In genomic region chr12:116924558-116925453, GRCh38 we compare ENCODE assay signal across 8 cellular contexts. TPM values are rescaled to one million over a fixed set of nuclear protein-coding genes. Genes with fewer than 3 reads are reported as not detected.
DNase-seq lines count a peak whose midpoint lies in the region; ATAC-seq, FAIRE-seq and TF ChIP-seq lines count a peak whose summit lies in the region.

No MANE protein-coding gene starts in this region.

- H3K36me3 Mint-ChIP-seq in activated CD8-positive, alpha-beta T cell treated with anti-CD3 and anti-CD28 coated beads for 36 hours (ENCODE audit: low read depth) = peaks cover 17% of the 10 kb centered on the region
- H3K36me3 Mint-ChIP-seq in CD14-positive monocyte = peaks cover 17 to 21% of the 10 kb centered on the region in 2 donors

- H3K27ac Mint-ChIP-seq in activated CD8-positive, alpha-beta T cell treated with anti-CD3 and anti-CD28 coated beads for 36 hours = peak overlapping the region; percentile 27
- peak overlapping the region in 1 of 7 donors; percentile 35 for H3K27ac Mint-ChIP-seq in CD14-positive monocyte

- CTCF ChIA-PET in activated CD8-positive, alpha-beta T cell treated with anti-CD3 and anti-CD28 coated beads for 36 hours (lab: Charles Lee) = interaction anchor here (0.8 to 1.6 kb wide), 3 partner anchors 10 to 34 kb away, joined by 3 to 4 read pairs (median 3); no protein-coding TSS in a partner anchor

- H2AFZ ChIP-seq in DND-41 (ENCODE audit: low read depth, low read length) = no peak overlapping the region

- H3K27ac ChIP-seq in DND-41 (ENCODE audit: low read length) = no peak overlapping the region
- H3K27ac ChIP-seq in foreskin keratinocyte = no peak overlapping the region

- no peak overlapping the region for H3K4me3 ChIP-seq in DND-41 (ENCODE audit: low read depth in 1 of 2, low read length in 2 of 2)
- no peak overlapping the region for H3K4me3 ChIP-seq in Jurkat, Clone E6-1 (ENCODE audit: low read length)

- POLR2A ChIA-PET in activated CD8-positive, alpha-beta T cell treated with anti-CD3 and anti-CD28 coated beads for 36 hours (lab: Charles Lee) = interaction anchor here (1.5 to 2.0 kb wide), 3 partner anchors 8 to 25 kb away, joined by 3 to 6 read pairs (median 5); no protein-coding TSS in a partner anchor

- no peaks in the 10 kb centered on the region for H3K9me3 Mint-ChIP-seq in activated CD8-positive, alpha-beta T cell treated with anti-CD3 and anti-CD28 coated beads for 36 hours
- peaks cover 0 to 2% (median 0%) of the 10 kb centered on the region in 7 donors for H3K9me3 Mint-ChIP-seq in CD14-positive monocyte

- intact Hi-C loops in activated CD8-positive, alpha-beta T cell treated with anti-CD3 and anti-CD28 coated beads for 36 hours (cut with micrococcal nuclease) = loop anchor here (10.0 kb wide), 2 partner anchors 190 to 210 kb away; partner anchors contain the start of genes RNFT2 and SPRING1
- intact Hi-C loops in CD14-positive monocyte (cut with micrococcal nuclease) = no loop called here

- H3K27me3 ChIP-seq in DND-41 (ENCODE audit: insufficient read depth, low read length, poor library complexity) (no peaks in the 10 kb centered on the region), foreskin keratinocyte (no peaks in the 10 kb centered on the region)

- H3K9ac ChIP-seq in DND-41 (ENCODE audit: low read depth, low read length) = no peak overlapping the region

- no peaks in the 10 kb centered on the region for H3K9me3 ChIP-seq in DND-41 (ENCODE audit: insufficient read depth, low read length, severe bottlenecking)

- no peak overlapping the region for H3K4me3 Mint-ChIP-seq in activated CD8-positive, alpha-beta T cell treated with anti-CD3 and anti-CD28 coated beads for 36 hours
- H3K4me3 Mint-ChIP-seq in CD14-positive monocyte = no peak overlapping the region

- H3K4me1 ChIP-seq in DND-41 (ENCODE audit: insufficient read depth, low read length) (peaks cover 35% of the 10 kb centered on the region), foreskin keratinocyte (peaks cover 12% of the 10 kb centered on the region)

- DNase-seq in DND-41 (peak; percentile 74), foreskin keratinocyte (peak; percentile 76 to 84), NCI-H748 treated with DMSO at 0.1 percent for 48 hours (lab: John Stamatoyannopoulos, UW) (no peak), CD14-positive monocyte (ENCODE audit: low spot score) (no peak), D721Med (ENCODE audit: insufficient read length, low spot score) (no peak)
- DNase-seq in Jurkat, Clone E6-1 (ENCODE audit: low read depth, low spot score) = peak; percentile 92
- DNase-seq in activated CD8-positive, alpha-beta T cell treated with anti-CD3 and anti-CD28 coated beads for 36 hours = peak; percentile 83

- H3K4me2 ChIP-seq in DND-41 (ENCODE audit: insufficient read depth, low read length) = peak overlapping the region; percentile 0; the same call in 1 of the 2 replicates

- no peaks in the 10 kb centered on the region for H3K27me3 Mint-ChIP-seq in activated CD8-positive, alpha-beta T cell treated with anti-CD3 and anti-CD28 coated beads for 36 hours
- no peaks in the 10 kb centered on the region for H3K27me3 Mint-ChIP-seq in CD14-positive monocyte (ENCODE audit: low read depth in 3 of 3)

- H3K4me1 Mint-ChIP-seq in activated CD8-positive, alpha-beta T cell treated with anti-CD3 and anti-CD28 coated beads for 36 hours (ENCODE audit: low read depth) = peaks cover 72% of the 10 kb centered on the region
- peaks cover 13% of the 10 kb centered on the region for H3K4me1 Mint-ChIP-seq in CD14-positive monocyte

- no peaks in the 10 kb centered on the region for H3K79me2 ChIP-seq in DND-41 (ENCODE audit: insufficient read depth, low read length)

- no peak for TF ChIP-seq CTCF in DND-41 (IDR thresholded peaks at IDR 0.05; ENCODE audit: borderline replicate concordance, extremely low read depth, low read length, poor library complexity, severe bottlenecking)
- TF ChIP-seq CTCF in activated CD8-positive, alpha-beta T cell treated with anti-CD3 and anti-CD28 coated beads for 36 hours (IDR thresholded peaks at IDR 0.05) = no peak
- TF ChIP-seq CTCF in foreskin keratinocyte (conservative IDR thresholded peaks at IDR 0.05) = no peak
- TF ChIP-seq CTCF in CD14-positive monocyte (IDR thresholded peaks at IDR 0.05) = no peak
- no peak for TF ChIP-seq CTCF in D721Med (IDR thresholded peaks at IDR 0.05; ENCODE audit: insufficient read depth, missing control alignments)

- no peak for FAIRE-seq in D721Med (lab: Jason Lieb, UNC)

- H3K36me3 ChIP-seq in DND-41 (ENCODE audit: insufficient read depth, low read length) = peaks cover 10% of the 10 kb centered on the region; the same call in 1 of the 2 replicates

- ATAC-seq in DND-41 (ENCODE audit: insufficient read depth, low read depth) = peak; percentile 99
- peak; percentile 73 for ATAC-seq in GM21737 (IDR thresholded peaks at IDR 0.05; ENCODE audit: unreplicated experiment)
- peak; percentile 74 for ATAC-seq in activated CD8-positive, alpha-beta T cell treated with anti-CD3 and anti-CD28 coated beads for 36 hours
- peak; percentile 95 for ATAC-seq in foreskin keratinocyte

- H4K20me1 ChIP-seq in DND-41 (ENCODE audit: insufficient read depth, low read length) = peaks cover 64% of the 10 kb centered on the region

RNA-seq across cellular contexts. Expression of gene FBXW8, which starts 14.1 kb away (rescaled TPM):
- 12.6 TPM for polyA plus RNA-seq in Jurkat, Clone E6-1 (2012; ENCODE audit: insufficient read depth, insufficient read length)
- 1 to 10 TPM; 7.0 to 8.5 TPM for total RNA-seq in activated CD8-positive, alpha-beta T cell treated with anti-CD3 and anti-CD28 coated beads for 36 hours
- total RNA-seq in foreskin keratinocyte = 6.6 and 8.5 TPM in 2 replicates
- polyA plus RNA-seq in foreskin keratinocyte (2.7 and 4.2 TPM in 2 replicates), CD14-positive monocyte (1 to 10 TPM; 2.0 to 2.7 TPM)

RNA-seq across cellular contexts. Expression of gene HRK, which starts 43.6 kb away (rescaled TPM):
- polyA plus RNA-seq in Jurkat, Clone E6-1 (2012; ENCODE audit: insufficient read depth, insufficient read length) = 0.71 TPM
- total RNA-seq in activated CD8-positive, alpha-beta T cell treated with anti-CD3 and anti-CD28 coated beads for 36 hours = not detected
- not detected in 2 replicates for total RNA-seq in foreskin keratinocyte
- polyA plus RNA-seq in foreskin keratinocyte (not detected in 2 replicates), CD14-positive monocyte (not detected)

Comparison
In these comparisons a context has a peak if more than half of its experiments do, and no peak if none do; other contexts are left out.
1. DNase-seq: peak in DND-41 (single experiment), Jurkat, Clone E6-1 (single experiment), activated CD8-positive, alpha-beta T cell treated with anti-CD3 and anti-CD28 coated beads for 36 hours (single experiment) and foreskin keratinocyte (2 of 2); none in NCI-H748 treated with DMSO at 0.1 percent for 48 hours (single experiment), CD14-positive monocyte (single experiment) and D721Med (single experiment).
2. Peak in every context shown above with its lines, with median percentiles within 50 percentile points of each other: ATAC-seq.